ENCODE assay signal across 1 cellular context in the genomic region with DNA sequence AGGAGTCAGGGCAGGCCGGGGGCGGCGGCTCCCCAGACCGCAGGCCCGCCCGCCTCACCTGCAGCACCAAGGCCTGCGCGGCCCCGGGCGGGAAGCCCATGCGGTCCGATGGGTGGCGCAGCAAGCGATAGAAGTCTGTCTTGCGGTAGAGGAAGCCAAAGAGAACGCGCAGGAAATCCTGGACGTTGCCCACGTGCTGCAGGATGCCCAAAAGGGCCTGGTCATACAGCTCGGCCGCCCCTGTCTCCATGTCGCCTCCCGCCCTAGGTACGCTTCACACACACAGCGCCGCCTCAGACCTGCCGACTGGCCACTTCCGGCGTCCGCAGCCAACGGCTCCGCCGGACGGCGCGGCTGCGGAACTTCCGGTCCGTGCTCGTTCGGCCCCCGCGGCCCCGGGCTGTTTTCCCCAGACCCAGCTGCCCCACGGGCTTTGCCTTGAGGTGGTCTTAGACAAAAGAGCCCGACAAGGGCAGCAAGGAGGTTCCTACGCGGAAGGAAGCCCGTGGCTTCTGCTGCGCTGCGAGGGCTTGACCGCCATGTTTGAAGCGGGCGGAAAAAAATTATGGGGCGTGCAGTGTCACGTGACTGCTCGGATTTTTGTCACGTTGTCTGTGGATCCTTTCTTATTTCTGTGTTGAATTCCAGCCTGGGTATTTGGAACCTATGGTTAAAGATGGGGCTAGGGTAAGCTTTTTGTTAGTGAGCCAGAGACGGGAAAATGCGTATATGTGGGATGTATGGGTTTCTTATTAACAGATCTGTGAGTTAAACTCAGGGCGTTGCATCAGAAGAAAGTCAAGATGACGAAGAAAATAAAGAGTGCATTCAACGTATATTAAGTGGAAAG.
TF ChIP-seq lines count a peak whose summit lies in the region.

A gene (minus strand): TSS at position 308 of the 850 bp plus-strand sequence. CDS start 58 bp downstream, at position 250.

TF ChIP-seq in H1, 55 proteins besides CTCF, POLR2A, EP300 and RAD21 (continued from another document):
- TF ChIP-seq HDAC6 (IDR thresholded peaks at IDR 0.05; ENCODE audit: low read depth, low read length) = no peak
- TF ChIP-seq CTBP2 (IDR thresholded peaks at IDR 0.05; ENCODE audit: borderline replicate concordance, insufficient read depth, insufficient read length, low read length) = no peak
